8 cellular contexts compared by ENCODE assay signal in genomic region chr22:44567378-44567841, GRCh38.
DNase-seq lines count a peak whose midpoint lies in the region; ATAC-seq and TF ChIP-seq lines count a peak whose summit lies in the region.
"Not testable (repeated sequence)": the region's sequence is repeated elsewhere in the genome, so short reads cannot be mapped to it uniquely, and the experiment has no call there.

No MANE protein-coding gene starts in this region.

- H3K36me3 Mint-ChIP-seq in type B pancreatic cell = not testable (repeated sequence)

- not testable (repeated sequence) for H4K20me1 ChIP-seq in PC-3 (ENCODE audit: low read length)

- H3K9me3 Mint-ChIP-seq in type B pancreatic cell = not testable (repeated sequence)

- not testable (repeated sequence) for ATAC-seq in PC-3, left lobe of liver

- not testable (repeated sequence) for H3K4me1 Mint-ChIP-seq in type B pancreatic cell (ENCODE audit: unreplicated experiment)

- H3K4me1 ChIP-seq in PC-3 (ENCODE audit: insufficient read depth, low read length) = not testable (repeated sequence)

- H3K27ac ChIP-seq in PC-3 (ENCODE audit: low read length); brain microvascular endothelial cell; epithelial cell of prostate: not testable (repeated sequence)

- H3K27ac Mint-ChIP-seq in type B pancreatic cell = not testable (repeated sequence)

- H3K9me3 ChIP-seq in PC-3 (ENCODE audit: low read length) = not testable (repeated sequence)

- not testable (repeated sequence) for H3K9ac ChIP-seq in PC-3 (ENCODE audit: low read length)

- BruUV-seq in PC-3 (replicated peaks; lab: Mats Ljungman, UMichigan) = not testable (repeated sequence)

- not testable (repeated sequence) for H3K27me3 Mint-ChIP-seq in type B pancreatic cell

- DNase-seq in COLO829 (ENCODE audit: low spot score) = peak; percentile 35
- DNase-seq in HT1080 (ENCODE audit: low read depth) = peak; percentile 67
- DNase-seq in PC-3 = peak; percentile 40
- peak; percentile 37 for DNase-seq in SW480 (ENCODE audit: low spot score)
- DNase-seq in brain microvascular endothelial cell = peak; percentile 32
- DNase-seq in epithelial cell of prostate (ENCODE audit: low read depth, low spot score) = peak; percentile 27
- DNase-seq in left lobe of liver (ENCODE audit: low spot score) = peak; percentile 29
- DNase-seq in type B pancreatic cell (ENCODE audit: extremely low spot score, unreplicated experiment) = peak; percentile 15

- H3K4me2 ChIP-seq in PC-3 (ENCODE audit: low read length) = not testable (repeated sequence)

- in situ Hi-C loops in brain microvascular endothelial cell (cut with HindIII; ENCODE audit: low pct_ligation_motif_present, low sequenced_read_pairs) = not testable (repeated sequence)

- CTCF ChIA-PET in PC-3 (lab: Charles Lee) = not testable (repeated sequence)

- H3F3A ChIP-seq in PC-3 (ENCODE audit: low read length, unreplicated experiment) = not testable (repeated sequence)

- not testable (repeated sequence) for H2AFZ ChIP-seq in PC-3 (ENCODE audit: low read length)

- POLR2A ChIA-PET in PC-3 (lab: Charles Lee; ENCODE audit: unreplicated experiment) = not testable (repeated sequence)

- not testable (repeated sequence) for H3K36me3 ChIP-seq in PC-3 (ENCODE audit: low read depth, low read length); brain microvascular endothelial cell (replicated peaks)

- intact Hi-C loops in PC-3 (cut with micrococcal nuclease) = not testable (repeated sequence)

- not testable (repeated sequence) for H3K79me2 ChIP-seq in PC-3 (ENCODE audit: low read length)

- TF ChIP-seq CTCF in PC-3 (conservative IDR thresholded peaks at IDR 0.05; ENCODE audit: low read depth, low read length); brain microvascular endothelial cell (IDR thresholded peaks at IDR 0.05; ENCODE audit: low read depth, low read length, missing control alignments); type B pancreatic cell (conservative IDR thresholded peaks at IDR 0.05): not testable (repeated sequence)

- not testable (repeated sequence) for H3K27me3 ChIP-seq in PC-3 (ENCODE audit: low read length); brain microvascular endothelial cell (replicated peaks)

- H3K4me3 Mint-ChIP-seq in type B pancreatic cell = not testable (repeated sequence)

- H3K9me2 ChIP-seq in PC-3 (replicated peaks; ENCODE audit: low read length) = not testable (repeated sequence)

- H3K4me3 ChIP-seq in PC-3 (ENCODE audit: low read length); brain microvascular endothelial cell (ENCODE audit: low read depth, low read length): not testable (repeated sequence)

Comparison
In these comparisons a context has a peak if more than half of its experiments do, and no peak if none do; other contexts are left out.
1. DNase-seq: peak in every context shown above with its lines; median percentile 67 in HT1080; 40 in PC-3; 37 in SW480; 35 in COLO829; 32 in brain microvascular endothelial cell; 29 in left lobe of liver; 27 in epithelial cell of prostate; 15 in type B pancreatic cell.